In genomic region chr5:124034963-124035362, GRCh38 we compare ENCODE assay signal across 1 cellular context.
TF ChIP-seq lines count a peak whose summit lies in the region.

No MANE protein-coding gene starts in this region.

TF ChIP-seq in GM12878, 131 proteins besides CTCF, POLR2A, EP300 and RAD21 (continued from another document and continues in another):
- TF ChIP-seq HSF1 (IDR thresholded peaks at IDR 0.05; ENCODE audit: low read depth, low read length) (no peak), CBX5 (IDR thresholded peaks at IDR 0.05; ENCODE audit: low read depth) (0 out of 2 replicates have a peak, but pooled peaks have one; percentile 42), CHD2 (IDR thresholded peaks at IDR 0.05; ENCODE audit: borderline replicate concordance, low read depth, low read length) (peak; percentile 78; the same call in 1 of the 2 replicates), ZBTB4 (CRISPR knock-in tag; IDR thresholded peaks at IDR 0.05) (no peak), NFIC (IDR thresholded peaks at IDR 0.05; ENCODE audit: low read depth, low read length) (peak; percentile 85), BHLHE40 (IDR thresholded peaks at IDR 0.05; ENCODE audit: borderline replicate concordance in 1 of 2, low read depth in 2 of 2, low read length in 1 of 2) (peak; percentile 79 to 80), YY1 (IDR thresholded peaks at IDR 0.05; ENCODE audit: low read depth, low read length) (no peak), NRF1 (conservative IDR thresholded peaks at IDR 0.05; ENCODE audit: low read depth, low read length) (no peak), POLR2AphosphoS5 (IDR thresholded peaks at IDR 0.05; ENCODE audit: low read length) (no peak), MEF2B (IDR thresholded peaks at IDR 0.05; ENCODE audit: partially characterized antibody, poor library complexity, severe bottlenecking) (peak; percentile 82), RUNX3 (IDR thresholded peaks at IDR 0.05; ENCODE audit: low read length) (peak; percentile 87), FOXM1 (IDR thresholded peaks at IDR 0.05; ENCODE audit: low read depth, low read length) (peak; percentile 94), ZNF274 (IDR thresholded peaks at IDR 0.05; ENCODE audit: insufficient read depth, insufficient read length) (no peak), IRF4 (IDR thresholded peaks at IDR 0.05; ENCODE audit: low read depth, low read length) (peak; percentile 80), ATF3 (IDR thresholded peaks at IDR 0.05; ENCODE audit: borderline replicate concordance, extremely low read depth, low read depth, low read length) (no peak), E2F4 (IDR thresholded peaks at IDR 0.05; ENCODE audit: low read depth, low read length) (no peak), EGR1 (IDR thresholded peaks at IDR 0.05; ENCODE audit: borderline replicate concordance in 1 of 2, low read depth in 2 of 2, low read length in 2 of 2) (no peak), IKZF2 (IDR thresholded peaks at IDR 0.05) (peak; percentile 64 to 79; a peak in 2 of 4 replicates), SIN3A (IDR thresholded peaks at IDR 0.05; ENCODE audit: low read depth, low read length) (no peak), PKNOX1 (IDR thresholded peaks at IDR 0.05) (peak; percentile 96), SP1 (IDR thresholded peaks at IDR 0.05; ENCODE audit: low read depth, low read length) (peak; percentile 49), USF2 (IDR thresholded peaks at IDR 0.05; ENCODE audit: borderline replicate concordance, low read depth, low read length) (no peak), NR2C1 (IDR thresholded peaks at IDR 0.05) (no peak), CEBPB (IDR thresholded peaks at IDR 0.05; ENCODE audit: borderline replicate concordance in 1 of 2, low read depth in 2 of 2, low read length in 2 of 2) (no peak; a peak in 1 of 4 replicates), BCL3 (IDR thresholded peaks at IDR 0.05; ENCODE audit: borderline replicate concordance, insufficient read depth, low read depth, low read length, poor library complexity, severe bottlenecking) (peak; percentile 66), ZNF24 (IDR thresholded peaks at IDR 0.05) (peak; percentile 95), ZBTB11 (CRISPR knock-in tag; IDR thresholded peaks at IDR 0.05) (no peak), SREBF1 (IDR thresholded peaks at IDR 0.05; ENCODE audit: low read length) (no peak), NFYA (IDR thresholded peaks at IDR 0.05; ENCODE audit: borderline replicate concordance, low read depth, low read length) (no peak), TAF1 (IDR thresholded peaks at IDR 0.05; ENCODE audit: borderline replicate concordance, low read depth, low read length) (no peak), RELA (IDR thresholded peaks at IDR 0.05; ENCODE audit: borderline replicate concordance, partially characterized antibody) (peak; percentile 78), PRDM15 (CRISPR knock-in tag; IDR thresholded peaks at IDR 0.05) (no peak), SMAD1 (IDR thresholded peaks at IDR 0.05; ENCODE audit: low read depth, partially characterized antibody) (no peak), IRF3 (IDR thresholded peaks at IDR 0.05) (no peak), RFX5 (IDR thresholded peaks at IDR 0.05; ENCODE audit: low read depth, low read length) (no peak), WRNIP1 (IDR thresholded peaks at IDR 0.05; ENCODE audit: borderline replicate concordance, low read depth, low read length) (no peak), HDAC2 (IDR thresholded peaks at IDR 0.05) (no peak), ATF7 (IDR thresholded peaks at IDR 0.05; ENCODE audit: low read depth) (peak; percentile 86), TCF3 (IDR thresholded peaks at IDR 0.05; ENCODE audit: borderline replicate concordance, insufficient read depth, low read depth, low read length) (peak; percentile 30; the same call in 1 of the 2 replicates), ZNF217 (IDR thresholded peaks at IDR 0.05) (peak; percentile 67; the same call in 1 of the 2 replicates)
